11 cellular contexts compared by ENCODE assay signal in genomic region chr7:158646766-158647474, GRCh38. TPM values are rescaled to one million over a fixed set of nuclear protein-coding genes. Genes with fewer than 3 reads are reported as not detected.
DNase-seq lines count a peak whose midpoint lies in the region; ATAC-seq and TF ChIP-seq lines count a peak whose summit lies in the region.
"Had no signal": no experiment of that assay in that cellular context is flagged by ENCODE, and none has a peak within 500 bp of the region (broad histone marks: within the 10 kb centered on the region; RNA-seq: fewer than 3 reads in every experiment).

No MANE protein-coding gene starts in this region.

- H3K4me1 Mint-ChIP-seq in CD4-positive, alpha-beta T cell (ENCODE audit: low read depth) = peaks cover 3% of the 10 kb centered on the region
- H3K4me1 Mint-ChIP-seq in T-helper 2 cell treated with Interferon-gamma antibody and Interleukin-4, amounts not matched to agents 5 μg/mL and 100 μg/mL, for 36 hours (ENCODE audit: low read depth) = peaks cover 11% of the 10 kb centered on the region

- CTCF ChIA-PET in CD4-positive, alpha-beta T cell (lab: Charles Lee) = no interaction called here

- TF ChIP-seq POLR2A in lower leg skin (IDR thresholded peaks at IDR 0.05) = no peak

- no peaks in the 10 kb centered on the region for H3K9me3 Mint-ChIP-seq in CD4-positive, alpha-beta T cell
- no peaks in the 10 kb centered on the region for H3K9me3 Mint-ChIP-seq in T-helper 2 cell treated with Interferon-gamma antibody and Interleukin-4, amounts not matched to agents 5 μg/mL and 100 μg/mL, for 36 hours

- ATAC-seq in CD4-positive, alpha-beta T cell (ENCODE audit: poor library complexity) = no peak
- peak; percentile 65 for ATAC-seq in GM18868 (IDR thresholded peaks at IDR 0.05; ENCODE audit: unreplicated experiment)
- ATAC-seq: gastrocnemius medialis had no signal

- no peak overlapping the region for H3K27ac ChIP-seq in CD4-positive, alpha-beta T cell (ENCODE audit: low read depth, low read length)
- H3K27ac ChIP-seq: gastrocnemius medialis had no signal

- H3K27me3 ChIP-seq in CD4-positive, alpha-beta T cell (ENCODE audit: control insufficient read depth, insufficient read depth, low read length) = no peaks in the 10 kb centered on the region
- H3K27me3 ChIP-seq: gastrocnemius medialis had no signal

- in situ Hi-C loops in SK-MEL-5 (cut with HindIII; ENCODE audit: low pct_unique_long_range_greater_than_20kb, low sequenced_read_pairs) = no loop called here

- H3K9me3 ChIP-seq in CD4-positive, alpha-beta T cell (ENCODE audit: control insufficient read depth, low read length) = no peaks in the 10 kb centered on the region
- H3K9me3 ChIP-seq: gastrocnemius medialis had no signal

- TF ChIP-seq CTCF in CD4-positive, alpha-beta T cell (IDR thresholded peaks at IDR 0.05) = peak; percentile 39
- TF ChIP-seq CTCF in lower leg skin (IDR thresholded peaks at IDR 0.05) = no peak

- peaks cover 41% of the 10 kb centered on the region for H3K36me3 Mint-ChIP-seq in CD4-positive, alpha-beta T cell (ENCODE audit: low read depth)
- H3K36me3 Mint-ChIP-seq in T-helper 2 cell treated with Interferon-gamma antibody and Interleukin-4, amounts not matched to agents 5 μg/mL and 100 μg/mL, for 36 hours (ENCODE audit: low read depth) = peaks cover 75% of the 10 kb centered on the region

- no peaks in the 10 kb centered on the region for H3K27me3 Mint-ChIP-seq in CD4-positive, alpha-beta T cell
- H3K27me3 Mint-ChIP-seq in T-helper 2 cell treated with Interferon-gamma antibody and Interleukin-4, amounts not matched to agents 5 μg/mL and 100 μg/mL, for 36 hours (ENCODE audit: low read depth) = no peaks in the 10 kb centered on the region

- no peak for DNase-seq in CD4-positive, alpha-beta T cell
- DNase-seq in SK-MEL-5 (ENCODE audit: low read depth, low spot score) = peak; percentile 70
- DNase-seq in iPS-NIHi11 (ENCODE audit: low spot score) = peak; percentile 61
- no peak for DNase-seq in lower leg skin (ENCODE audit: low spot score in 2 of 2)
- no peak for DNase-seq in NOMO-1 (lab: John Stamatoyannopoulos, UW; ENCODE audit: unreplicated experiment in 2 of 2)
- DNase-seq in T-helper 2 cell treated with Interferon-gamma antibody and Interleukin-4, amounts not matched to agents 5 μg/mL and 100 μg/mL, for 36 hours (ENCODE audit: low spot score) = no peak
- DNase-seq in occipital lobe (lab: John Stamatoyannopoulos, UW) = no peak
- DNase-seq: gastrocnemius medialis; GOT3; stimulated activated CD4-positive, alpha-beta T cell treated with anti-CD3 and anti-CD28 coated beads, Interleukin-4, amount 100 ng/mL, for 4 hours had no signal

- no peak overlapping the region for H3K27ac Mint-ChIP-seq in CD4-positive, alpha-beta T cell
- no peak overlapping the region for H3K27ac Mint-ChIP-seq in T-helper 2 cell treated with Interferon-gamma antibody and Interleukin-4, amounts not matched to agents 5 μg/mL and 100 μg/mL, for 36 hours

- POLR2A ChIA-PET in CD4-positive, alpha-beta T cell (lab: Charles Lee) = no interaction called here

- H3K4me3 Mint-ChIP-seq in CD4-positive, alpha-beta T cell = no peak overlapping the region
- H3K4me3 Mint-ChIP-seq in T-helper 2 cell treated with Interferon-gamma antibody and Interleukin-4, amounts not matched to agents 5 μg/mL and 100 μg/mL, for 36 hours = no peak overlapping the region

- intact Hi-C loops in CD4-positive, alpha-beta T cell (cut with DNase I, micrococcal nuclease) = no loop called here
- intact Hi-C loops in lower leg skin (cut with DNase I; ENCODE audit: low total_unique reads) = no loop called here

- WGBS in lower leg skin, 2 donors = 90 to 91% methylated on average over 7 of the region's 7 CpGs

- no peak overlapping the region for H3K4me3 ChIP-seq in lower leg skin (ENCODE audit: low read depth, poor library complexity, severe bottlenecking)
- H3K4me3 ChIP-seq: gastrocnemius medialis had no signal

RNA-seq across cellular contexts. Expression of gene NCAPG2, which starts 57.7 kb away (rescaled TPM):
- 10 to 100 TPM in 1 of 2 experiments, 1 to 10 TPM in 1; 9.9 to 11.8 TPM for total RNA-seq in CD4-positive, alpha-beta T cell
- 27.5 and 28.6 TPM in 2 replicates for total RNA-seq in SK-MEL-5 (2014; rRNA removed; shearing (Covaris generic))
- 41.1 and 51.0 TPM in 2 replicates for polyA plus RNA-seq in SK-MEL-5 (2015; cell fraction: cytosol; rRNA removed)
- polyA plus RNA-seq in SK-MEL-5 (2015; cell fraction: nucleus; rRNA removed) = 59.4 and 68.6 TPM in 2 replicates
- total RNA-seq in lower leg skin (1 to 10 TPM; 5.2 to 9.7 (median 6.1) TPM), occipital lobe (14.3 TPM)

RNA-seq across cellular contexts. Expression of gene PTPRN2, which starts 59.3 kb away (rescaled TPM):
- total RNA-seq in CD4-positive, alpha-beta T cell = under 1 TPM; 0.34 to 0.44 TPM
- total RNA-seq in SK-MEL-5 (2014; rRNA removed; shearing (Covaris generic)) = 0.16 TPM in 1 of 2 replicates, not detected in the other
- 0.05 and 0.10 TPM in 2 replicates for polyA plus RNA-seq in SK-MEL-5 (2015; cell fraction: cytosol; rRNA removed)
- not detected in 2 replicates for polyA plus RNA-seq in SK-MEL-5 (2015; cell fraction: nucleus; rRNA removed)
- total RNA-seq in lower leg skin (1 to 10 TPM in 2 of 4 donors, under 1 TPM in 2; 0.11 to 1.6 (median 0.92) TPM), occipital lobe (62.2 TPM)

Comparison
In these comparisons a context has a peak if more than half of its experiments do, and no peak if none do; other contexts are left out.
1. DNase-seq: peak in SK-MEL-5 (single experiment) and iPS-NIHi11 (single experiment); none in CD4-positive, alpha-beta T cell (0 of 10), lower leg skin (0 of 2), NOMO-1 (0 of 2), T-helper 2 cell treated with Interferon-gamma antibody and Interleukin-4, amounts not matched to agents 5 μg/mL and 100 μg/mL, for 36 hours (single experiment) and occipital lobe (single experiment).
2. RNA of gene PTPRN2, which starts 59.3 kb away (total RNA-seq): 62.2 TPM in occipital lobe (single experiment); 0.11 to 1.6 TPM in lower leg skin, 0.34 to 0.44 TPM in CD4-positive, alpha-beta T cell and 0.16 TPM in SK-MEL-5; every median in the first group is over 10 times any median in the second.